Comparison of ENCODE assay signal across 10 cellular contexts in genomic region chr7:81161459-81162075, GRCh38.
DNase-seq lines count a peak whose midpoint lies in the region; ATAC-seq and TF ChIP-seq lines count a peak whose summit lies in the region.
"Had no signal": no experiment of that assay in that cellular context is flagged by ENCODE, and none has a peak within 500 bp of the region (broad histone marks: within the 10 kb centered on the region; RNA-seq: fewer than 3 reads in every experiment).

No MANE protein-coding gene starts in this region.

- no peak overlapping the region for H3K4me3 ChIP-seq in AG04449 (ENCODE audit: low read depth, low read length)
- no peak overlapping the region for H3K4me3 ChIP-seq in HFF-Myc (replicated peaks; ENCODE audit: low read depth, low read length)

- peak; percentile 72 to 95 for ATAC-seq in left cardiac atrium
- ATAC-seq in HG02970 (IDR thresholded peaks at IDR 0.05; ENCODE audit: low FRiP score, unreplicated experiment), result no peak
- ATAC-seq: activated CD4-positive, CD25-positive, alpha-beta regulatory T cell treated with anti-CD3 and anti-CD28 coated beads, Interleukin-2, amount 50 U/mL, for 24 hours had no signal

- POLR2A ChIA-PET in AG04449 (lab: Yijun Ruan, JAX), result no interaction called here

- DNase-seq in AG04449 (ENCODE audit: low read depth, low spot score) (peak; percentile 72), HFF-Myc (ENCODE audit: extremely low read depth, low read depth) (peak; percentile 80), RPMI8226 (peak; percentile 42), left cardiac atrium (no peak), germinal center (ENCODE audit: low spot score) (no peak)
- DNase-seq in stimulated activated CD4-positive, alpha-beta T cell treated with anti-CD3 and anti-CD28 coated beads, Interleukin-15, amount 100 ng/mL, for 24 hours, result no peak
- DNase-seq in activated CD8-positive, alpha-beta memory T cell treated with anti-CD3 and anti-CD28 coated beads, Interleukin-2, amount 50 U/mL, for 4 hours, result no peak
- DNase-seq: stimulated activated CD4-positive, alpha-beta T cell treated with anti-CD3 and anti-CD28 coated beads, Interleukin-4, amount 100 ng/mL, for 24 hours had no signal

- TF ChIP-seq CTCF in AG04449 (IDR thresholded peaks at IDR 0.05; ENCODE audit: insufficient read depth, low read length, missing control alignments) (no peak), HFF-Myc (IDR thresholded peaks at IDR 0.05; ENCODE audit: low read depth, low read length, missing control alignments) (no peak)

- CTCF ChIA-PET in AG04449 (lab: Yijun Ruan, JAX), result no interaction called here

- intact Hi-C loops in left cardiac atrium (cut with DNase I), result no loop called here

Comparison
In these comparisons a context has a peak if more than half of its experiments do, and no peak if none do; other contexts are left out.
1. DNase-seq: peak in AG04449 (single experiment), HFF-Myc (single experiment) and RPMI8226 (single experiment); none in left cardiac atrium (single experiment), germinal center (single experiment), stimulated activated CD4-positive, alpha-beta T cell treated with anti-CD3 and anti-CD28 coated beads, Interleukin-15, amount 100 ng/mL, for 24 hours (single experiment) and activated CD8-positive, alpha-beta memory T cell treated with anti-CD3 and anti-CD28 coated beads, Interleukin-2, amount 50 U/mL, for 4 hours (single experiment).